In the genomic region with DNA sequence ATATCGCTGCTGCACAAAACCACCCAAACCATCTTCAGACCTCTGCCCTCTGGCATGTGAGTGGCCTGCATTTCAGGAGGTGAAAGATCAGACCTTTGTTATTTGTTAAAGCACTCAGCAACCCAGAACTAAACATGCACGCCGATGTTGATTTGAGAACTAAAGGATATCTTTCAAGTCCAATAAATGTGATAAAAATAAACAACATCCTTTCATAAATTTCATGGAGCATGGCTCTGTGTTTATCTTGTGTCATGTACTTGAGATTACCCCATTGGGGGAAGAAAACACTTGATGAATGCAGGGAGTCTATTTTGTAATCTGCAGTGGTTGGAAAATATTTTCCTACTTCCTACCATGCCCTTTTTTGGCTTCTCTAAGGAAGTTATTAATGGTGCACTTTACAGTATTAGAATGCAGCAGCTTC, we compare ENCODE assay signal across 1 cellular context.
TF ChIP-seq lines count a peak whose summit lies in the region.

No MANE protein-coding gene starts in this region.

TF ChIP-seq in GM23338, 12 proteins besides CTCF, POLR2A, EP300 and RAD21 (continued from another document):
- TF ChIP-seq, protein P1, sequence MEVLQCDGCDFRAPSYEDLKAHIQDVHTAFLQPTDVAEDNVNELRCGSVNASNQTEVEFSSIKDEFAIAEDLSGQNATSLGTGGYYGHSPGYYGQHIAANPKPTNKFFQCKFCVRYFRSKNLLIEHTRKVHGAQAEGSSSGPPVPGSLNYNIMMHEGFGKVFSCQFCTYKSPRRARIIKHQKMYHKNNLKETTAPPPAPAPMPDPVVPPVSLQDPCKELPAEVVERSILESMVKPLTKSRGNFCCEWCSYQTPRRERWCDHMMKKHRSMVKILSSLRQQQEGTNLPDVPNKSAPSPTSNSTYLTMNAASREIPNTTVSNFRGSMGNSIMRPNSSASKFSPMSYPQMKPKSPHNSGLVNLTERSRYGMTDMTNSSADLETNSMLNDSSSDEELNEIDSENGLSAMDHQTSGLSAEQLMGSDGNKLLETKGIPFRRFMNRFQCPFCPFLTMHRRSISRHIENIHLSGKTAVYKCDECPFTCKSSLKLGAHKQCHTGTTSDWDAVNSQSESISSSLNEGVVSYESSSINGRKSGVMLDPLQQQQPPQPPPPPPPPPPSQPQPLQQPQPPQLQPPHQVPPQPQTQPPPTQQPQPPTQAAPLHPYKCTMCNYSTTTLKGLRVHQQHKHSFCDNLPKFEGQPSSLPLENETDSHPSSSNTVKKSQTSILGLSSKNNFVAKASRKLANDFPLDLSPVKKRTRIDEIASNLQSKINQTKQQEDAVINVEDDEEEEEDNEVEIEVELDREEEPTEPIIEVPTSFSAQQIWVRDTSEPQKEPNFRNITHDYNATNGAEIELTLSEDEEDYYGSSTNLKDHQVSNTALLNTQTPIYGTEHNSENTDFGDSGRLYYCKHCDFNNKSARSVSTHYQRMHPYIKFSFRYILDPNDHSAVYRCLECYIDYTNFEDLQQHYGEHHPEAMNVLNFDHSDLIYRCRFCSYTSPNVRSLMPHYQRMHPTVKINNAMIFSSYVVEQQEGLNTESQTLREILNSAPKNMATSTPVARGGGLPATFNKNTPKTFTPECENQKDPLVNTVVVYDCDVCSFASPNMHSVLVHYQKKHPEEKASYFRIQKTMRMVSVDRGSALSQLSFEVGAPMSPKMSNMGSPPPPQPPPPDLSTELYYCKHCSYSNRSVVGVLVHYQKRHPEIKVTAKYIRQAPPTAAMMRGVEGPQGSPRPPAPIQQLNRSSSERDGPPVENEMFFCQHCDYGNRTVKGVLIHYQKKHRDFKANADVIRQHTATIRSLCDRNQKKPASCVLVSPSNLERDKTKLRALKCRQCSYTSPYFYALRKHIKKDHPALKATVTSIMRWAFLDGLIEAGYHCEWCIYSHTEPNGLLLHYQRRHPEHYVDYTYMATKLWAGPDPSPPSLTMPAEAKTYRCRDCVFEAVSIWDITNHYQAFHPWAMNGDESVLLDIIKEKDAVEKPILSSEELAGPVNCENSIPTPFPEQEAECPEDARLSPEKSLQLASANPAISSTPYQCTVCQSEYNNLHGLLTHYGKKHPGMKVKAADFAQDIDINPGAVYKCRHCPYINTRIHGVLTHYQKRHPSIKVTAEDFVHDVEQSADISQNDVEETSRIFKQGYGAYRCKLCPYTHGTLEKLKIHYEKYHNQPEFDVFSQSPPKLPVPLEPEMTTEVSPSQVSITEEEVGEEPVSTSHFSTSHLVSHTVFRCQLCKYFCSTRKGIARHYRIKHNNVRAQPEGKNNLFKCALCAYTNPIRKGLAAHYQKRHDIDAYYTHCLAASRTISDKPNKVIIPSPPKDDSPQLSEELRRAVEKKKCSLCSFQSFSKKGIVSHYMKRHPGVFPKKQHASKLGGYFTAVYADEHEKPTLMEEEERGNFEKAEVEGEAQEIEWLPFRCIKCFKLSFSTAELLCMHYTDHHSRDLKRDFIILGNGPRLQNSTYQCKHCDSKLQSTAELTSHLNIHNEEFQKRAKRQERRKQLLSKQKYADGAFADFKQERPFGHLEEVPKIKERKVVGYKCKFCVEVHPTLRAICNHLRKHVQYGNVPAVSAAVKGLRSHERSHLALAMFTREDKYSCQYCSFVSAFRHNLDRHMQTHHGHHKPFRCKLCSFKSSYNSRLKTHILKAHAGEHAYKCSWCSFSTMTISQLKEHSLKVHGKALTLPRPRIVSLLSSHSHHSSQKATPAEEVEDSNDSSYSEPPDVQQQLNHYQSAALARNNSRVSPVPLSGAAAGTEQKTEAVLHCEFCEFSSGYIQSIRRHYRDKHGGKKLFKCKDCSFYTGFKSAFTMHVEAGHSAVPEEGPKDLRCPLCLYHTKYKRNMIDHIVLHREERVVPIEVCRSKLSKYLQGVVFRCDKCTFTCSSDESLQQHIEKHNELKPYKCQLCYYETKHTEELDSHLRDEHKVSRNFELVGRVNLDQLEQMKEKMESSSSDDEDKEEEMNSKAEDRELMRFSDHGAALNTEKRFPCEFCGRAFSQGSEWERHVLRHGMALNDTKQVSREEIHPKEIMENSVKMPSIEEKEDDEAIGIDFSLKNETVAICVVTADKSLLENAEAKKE (CRISPR knock-in tag; IDR thresholded peaks at IDR 0.05), result no peak
- TF ChIP-seq POLR2AphosphoS5 (IDR thresholded peaks at IDR 0.05; ENCODE audit: low read depth) (no peak), NANOG (IDR thresholded peaks at IDR 0.05; ENCODE audit: borderline replicate concordance) (no peak), EZH2 (IDR thresholded peaks at IDR 0.05; ENCODE audit: low read depth, unreplicated experiment) (no peak), JUNB (IDR thresholded peaks at IDR 0.05; ENCODE audit: unreplicated experiment) (no peak)
- TF ChIP-seq, protein P2, sequence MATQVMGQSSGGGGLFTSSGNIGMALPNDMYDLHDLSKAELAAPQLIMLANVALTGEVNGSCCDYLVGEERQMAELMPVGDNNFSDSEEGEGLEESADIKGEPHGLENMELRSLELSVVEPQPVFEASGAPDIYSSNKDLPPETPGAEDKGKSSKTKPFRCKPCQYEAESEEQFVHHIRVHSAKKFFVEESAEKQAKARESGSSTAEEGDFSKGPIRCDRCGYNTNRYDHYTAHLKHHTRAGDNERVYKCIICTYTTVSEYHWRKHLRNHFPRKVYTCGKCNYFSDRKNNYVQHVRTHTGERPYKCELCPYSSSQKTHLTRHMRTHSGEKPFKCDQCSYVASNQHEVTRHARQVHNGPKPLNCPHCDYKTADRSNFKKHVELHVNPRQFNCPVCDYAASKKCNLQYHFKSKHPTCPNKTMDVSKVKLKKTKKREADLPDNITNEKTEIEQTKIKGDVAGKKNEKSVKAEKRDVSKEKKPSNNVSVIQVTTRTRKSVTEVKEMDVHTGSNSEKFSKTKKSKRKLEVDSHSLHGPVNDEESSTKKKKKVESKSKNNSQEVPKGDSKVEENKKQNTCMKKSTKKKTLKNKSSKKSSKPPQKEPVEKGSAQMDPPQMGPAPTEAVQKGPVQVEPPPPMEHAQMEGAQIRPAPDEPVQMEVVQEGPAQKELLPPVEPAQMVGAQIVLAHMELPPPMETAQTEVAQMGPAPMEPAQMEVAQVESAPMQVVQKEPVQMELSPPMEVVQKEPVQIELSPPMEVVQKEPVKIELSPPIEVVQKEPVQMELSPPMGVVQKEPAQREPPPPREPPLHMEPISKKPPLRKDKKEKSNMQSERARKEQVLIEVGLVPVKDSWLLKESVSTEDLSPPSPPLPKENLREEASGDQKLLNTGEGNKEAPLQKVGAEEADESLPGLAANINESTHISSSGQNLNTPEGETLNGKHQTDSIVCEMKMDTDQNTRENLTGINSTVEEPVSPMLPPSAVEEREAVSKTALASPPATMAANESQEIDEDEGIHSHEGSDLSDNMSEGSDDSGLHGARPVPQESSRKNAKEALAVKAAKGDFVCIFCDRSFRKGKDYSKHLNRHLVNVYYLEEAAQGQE (IDR thresholded peaks at IDR 0.05; ENCODE audit: unreplicated experiment), result no peak
- TF ChIP-seq, protein P3, sequence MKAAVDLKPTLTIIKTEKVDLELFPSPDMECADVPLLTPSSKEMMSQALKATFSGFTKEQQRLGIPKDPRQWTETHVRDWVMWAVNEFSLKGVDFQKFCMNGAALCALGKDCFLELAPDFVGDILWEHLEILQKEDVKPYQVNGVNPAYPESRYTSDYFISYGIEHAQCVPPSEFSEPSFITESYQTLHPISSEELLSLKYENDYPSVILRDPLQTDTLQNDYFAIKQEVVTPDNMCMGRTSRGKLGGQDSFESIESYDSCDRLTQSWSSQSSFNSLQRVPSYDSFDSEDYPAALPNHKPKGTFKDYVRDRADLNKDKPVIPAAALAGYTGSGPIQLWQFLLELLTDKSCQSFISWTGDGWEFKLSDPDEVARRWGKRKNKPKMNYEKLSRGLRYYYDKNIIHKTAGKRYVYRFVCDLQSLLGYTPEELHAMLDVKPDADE (IDR thresholded peaks at IDR 0.05), result no peak
